Comparison of ENCODE assay signal across 8 cellular contexts in genomic region chr3:42117175-42118008, GRCh38. TPM values are rescaled to one million over a fixed set of nuclear protein-coding genes. Genes with fewer than 3 reads are reported as not detected.
DNase-seq lines count a peak whose midpoint lies in the region; ATAC-seq and TF ChIP-seq lines count a peak whose summit lies in the region.

No MANE protein-coding gene starts in this region.

- peak; percentile 5 for DNase-seq in activated CD4-positive, alpha-beta T cell treated with anti-CD3 and anti-CD28 coated beads, Interleukin-2, amount 50 U/mL, for 1 hour
- DNase-seq in activated CD4-positive, alpha-beta T cell treated with anti-CD3 and anti-CD28 coated beads for 1 hour: no peak
- DNase-seq in WTC11 (ENCODE audit: low spot score) (peak; percentile 49), left ventricle myocardium inferior (peak; percentile 53)
- no peak for DNase-seq in stimulated activated CD4-positive, alpha-beta T cell treated with anti-CD3 and anti-CD28 coated beads, Interleukin-12 subunit alpha, Interleukin-12 subunit beta, amount 100 ng/mL, for 4 hours

- H3K4me3 Mint-ChIP-seq in WTC11: no peak overlapping the region

- CTCF ChIA-PET in WTC11 (lab: Charles Lee): interaction anchor here (0.5 to 6.0 kb wide), 22 partner anchors 18 to 1220 kb away, joined by 3 to 164 read pairs (median 4); partner anchors contain the start of gene ULK4

- peak overlapping the region; percentile 61 for H3K27ac ChIP-seq in left ventricle myocardium inferior (replicated peaks)

- H3K4me2 ChIP-seq in skeletal muscle satellite cell (ENCODE audit: low read length): peak overlapping the region; percentile 72

- TF ChIP-seq CTCF in WTC11 (IDR thresholded peaks at IDR 0.05) (peak; percentile 32), left ventricle myocardium inferior (IDR thresholded peaks at IDR 0.05; ENCODE audit: borderline replicate concordance) (peak; percentile 63)

- intact Hi-C loops in left ventricle myocardium inferior (cut with micrococcal nuclease): loop anchor here (5.0 kb wide), 1 partner anchor 70 kb away; no protein-coding TSS in a partner anchor

- H3K9ac ChIP-seq in skeletal muscle satellite cell (ENCODE audit: low read depth, low read length): peak overlapping the region; percentile 5

- H3K4me3 ChIP-seq in left ventricle myocardium inferior (no peak overlapping the region), skeletal muscle satellite cell (ENCODE audit: low read length) (peak overlapping the region; percentile 36)

- ATAC-seq in WTC11: peak; percentile 76
- ATAC-seq in HG03159 (IDR thresholded peaks at IDR 0.05; ENCODE audit: unreplicated experiment): no peak
- ATAC-seq in HG03457 (IDR thresholded peaks at IDR 0.05; ENCODE audit: unreplicated experiment): no peak

- no peaks in the 10 kb centered on the region for H3K9me3 Mint-ChIP-seq in WTC11

- peaks cover 29% of the 10 kb centered on the region for H3K4me1 Mint-ChIP-seq in WTC11

- H3K36me3 ChIP-seq in left ventricle myocardium inferior (no peaks in the 10 kb centered on the region), skeletal muscle satellite cell (ENCODE audit: insufficient read depth, low read length) (no peaks in the 10 kb centered on the region)

- no peaks in the 10 kb centered on the region for H3K27me3 Mint-ChIP-seq in WTC11 (ENCODE audit: low read depth)

- H3K27ac Mint-ChIP-seq in WTC11: 0 out of 2 replicates have a peak overlapping the region, but pooled peaks have one; percentile 1

- H3K36me3 Mint-ChIP-seq in WTC11: no peaks in the 10 kb centered on the region

- H3K27me3 ChIP-seq in left ventricle myocardium inferior (ENCODE audit: low read depth) (no peaks in the 10 kb centered on the region), skeletal muscle satellite cell (ENCODE audit: control insufficient read depth, insufficient read depth, low read length) (no peaks in the 10 kb centered on the region)

- H3K4me1 ChIP-seq in left ventricle myocardium inferior (peaks cover 83% of the 10 kb centered on the region), skeletal muscle satellite cell (ENCODE audit: control insufficient read depth, insufficient read depth, low read length) (peaks cover 30% of the 10 kb centered on the region)

- H3K9me3 ChIP-seq in left ventricle myocardium inferior (replicated peaks) (no peaks in the 10 kb centered on the region), skeletal muscle satellite cell (replicated peaks; ENCODE audit: low read length) (no peaks in the 10 kb centered on the region)

- POLR2A ChIA-PET in WTC11 (lab: Charles Lee): no interaction called here

TF ChIP-seq in WTC11, 78 proteins besides CTCF, POLR2A, EP300 and RAD21:
- TF ChIP-seq AR (CRISPR knock-in tag; IDR thresholded peaks at IDR 0.05): 0 out of 2 replicates have a peak, but pooled peaks have one; percentile 27
- TF ChIP-seq ZNF512 (CRISPR knock-in tag; IDR thresholded peaks at IDR 0.05; ENCODE audit: borderline replicate concordance): no peak

RNA-seq across cellular contexts. Expression of gene TRAK1, which starts 26.2 kb away (rescaled TPM):
- total RNA-seq in WTC11 (2021) (34.6 to 41.0 TPM (median 34.8 TPM) in 3 replicates), left ventricle myocardium inferior (264 TPM)
- total RNA-seq in skeletal muscle satellite cell (2012; rRNA removed): 21.0 and 32.5 TPM in 2 replicates

Comparison
In these comparisons a context has a peak if more than half of its experiments do, and no peak if none do; other contexts are left out.
1. DNase-seq: peak in activated CD4-positive, alpha-beta T cell treated with anti-CD3 and anti-CD28 coated beads, Interleukin-2, amount 50 U/mL, for 1 hour (single experiment), WTC11 (single experiment) and left ventricle myocardium inferior (single experiment); none in activated CD4-positive, alpha-beta T cell treated with anti-CD3 and anti-CD28 coated beads for 1 hour (single experiment) and stimulated activated CD4-positive, alpha-beta T cell treated with anti-CD3 and anti-CD28 coated beads, Interleukin-12 subunit alpha, Interleukin-12 subunit beta, amount 100 ng/mL, for 4 hours (single experiment).